Comparison of ENCODE assay signal across 8 cellular contexts in the genomic region with DNA sequence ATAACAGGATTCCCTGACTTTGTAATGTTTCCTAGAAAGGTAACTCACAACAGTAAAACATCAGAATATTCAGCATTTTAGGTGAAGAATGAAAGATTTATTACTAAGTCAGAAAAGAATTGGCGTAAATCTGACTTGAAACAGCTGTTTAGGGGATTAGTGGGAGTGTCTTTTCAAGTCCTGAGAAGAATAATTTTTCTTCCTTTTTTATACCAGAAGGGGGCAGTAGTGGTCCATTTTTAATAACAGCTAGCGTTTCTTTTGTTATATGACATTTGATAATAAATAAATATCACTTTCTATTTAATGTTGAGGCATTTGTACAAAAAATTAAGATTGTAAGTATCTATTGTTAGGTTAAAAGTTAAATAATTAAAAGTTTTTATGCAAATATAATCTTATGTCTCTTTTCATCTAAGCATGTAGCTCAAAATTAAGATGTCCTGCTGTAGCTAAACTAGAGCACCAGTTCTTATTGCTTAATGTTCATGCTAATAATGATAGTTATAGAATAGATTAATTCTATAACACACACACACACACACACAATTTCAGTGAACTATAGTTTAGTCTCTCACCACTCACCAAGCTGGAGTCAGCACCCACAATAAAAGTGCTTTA.
A peak's percentile ranks its signal among the peaks of the same experiment; 100 is the strongest.
DNase-seq lines count a peak whose midpoint lies in the region; ATAC-seq, FAIRE-seq and TF ChIP-seq lines count a peak whose summit lies in the region.

No MANE protein-coding gene starts in this region.

- peak; percentile 80 for FAIRE-seq in D721Med (lab: Jason Lieb, UNC)
- no peak for FAIRE-seq in K562 (lab: Jason Lieb, UNC)

- no peaks in the 10 kb centered on the region for H3K4me1 ChIP-seq in K562 (replicated peaks in 1 of 2; ENCODE audit: control insufficient read depth in 2 of 2, insufficient read depth in 2 of 2, low read length in 2 of 2)
- no peaks in the 10 kb centered on the region for H3K4me1 ChIP-seq in right lobe of liver

- in situ Hi-C loops in K562 (cut with MboI) = no loop called here

- no peaks in the 10 kb centered on the region; the same call in 1 of the 2 replicates for H3K9me3 ChIP-seq in K562 (replicated peaks; ENCODE audit: control insufficient read depth, insufficient read depth, low read depth, low read length)
- H3K9me3 ChIP-seq in right lobe of liver = no peaks in the 10 kb centered on the region

- H3K9ac ChIP-seq in K562 (ENCODE audit: insufficient read depth in 1 of 2, low read depth in 2 of 2, low read length in 2 of 2) = no peak overlapping the region

- H3K36me3 ChIP-seq in H7 (replicated peaks; ENCODE audit: control insufficient read depth, insufficient read depth, low read length) (no peaks in the 10 kb centered on the region), K562 (ENCODE audit: control insufficient read depth, insufficient read depth, low read length) (no peaks in the 10 kb centered on the region), right lobe of liver (no peaks in the 10 kb centered on the region)

- no peak for TF ChIP-seq EP300 in K562 (IDR thresholded peaks at IDR 0.05; ENCODE audit: low read length)

- TF ChIP-seq RAD21 in K562 (CRISPR knock-in tag; conservative IDR thresholded peaks at IDR 0.05 in 1 of 2, IDR thresholded peaks at IDR 0.05 in 1 of 2) = peak; percentile 55 to 71

- H4K20me1 ChIP-seq in K562 (replicated peaks; ENCODE audit: control insufficient read depth, insufficient read depth, low read length) = no peaks in the 10 kb centered on the region

- intact Hi-C loops in K562 (cut with micrococcal nuclease) (no loop called here), right lobe of liver (cut with DNase I) (no loop called here)

- H3K27ac ChIP-seq in K562 (ENCODE audit: extremely low read depth, low read depth, low read length) (no peak overlapping the region), right lobe of liver (no peak overlapping the region)

- H3K9me1 ChIP-seq in K562 (ENCODE audit: control insufficient read depth, insufficient read depth, low read length) = no peaks in the 10 kb centered on the region

- H3K79me2 ChIP-seq in K562 (ENCODE audit: control insufficient read depth, insufficient read depth, low read length) = no peaks in the 10 kb centered on the region

- BruUV-seq in K562 (replicated peaks; lab: Mats Ljungman, UMichigan) = no TSS peak

- CTCF ChIA-PET in K562 (lab: Yijun Ruan, JAX; ENCODE audit: low intra/inter-chr PET ratio) = interaction anchor here (0.9 to 1.2 kb wide), 2 partner anchors 27 to 142 kb away, joined by 3 to 4 read pairs; no protein-coding TSS in a partner anchor

- ATAC-seq in K562 (no peak), right lobe of liver (peak in 2 of 4 donors; percentile 50 to 60)

- H3K27me3 ChIP-seq in H7 (ENCODE audit: control insufficient read depth, insufficient read depth, low read length) (no peaks in the 10 kb centered on the region), K562 (ENCODE audit: control insufficient read depth in 2 of 2, insufficient read depth in 2 of 2, low read length in 2 of 2) (no peaks in the 10 kb centered on the region), right lobe of liver (no peaks in the 10 kb centered on the region)

- no peak overlapping the region for H2AFZ ChIP-seq in K562 (ENCODE audit: low read depth, low read length)

- peak; percentile 54 for TF ChIP-seq CTCF in D721Med (IDR thresholded peaks at IDR 0.05; ENCODE audit: insufficient read depth, missing control alignments)
- peak in 2 of 3 experiments; percentile 25 to 55; a peak in 2 of 6 replicates for TF ChIP-seq CTCF in K562 (IDR thresholded peaks at IDR 0.05 in 2 of 3, conservative IDR thresholded peaks at IDR 0.05 in 1 of 3; ENCODE audit: insufficient read depth in 2 of 3, low read depth in 1 of 3, low read length in 3 of 3)
- peak; percentile 44 to 74 (median 66) for TF ChIP-seq CTCF in right lobe of liver (IDR thresholded peaks at IDR 0.05)

- no peak overlapping the region for H3K4me2 ChIP-seq in K562 (ENCODE audit: insufficient read depth, low read length)

- no peak for TF ChIP-seq POLR2A in K562 (conservative IDR thresholded peaks at IDR 0.05)
- TF ChIP-seq POLR2A in right lobe of liver (IDR thresholded peaks at IDR 0.05) = no peak

- POLR2A ChIA-PET in K562 (lab: Yijun Ruan, JAX) = interaction anchor here (0.8 kb wide), 1 partner anchor 325 kb away, joined by 3 read pairs; no protein-coding TSS in a partner anchor

- H3K4me3 ChIP-seq in H7 (ENCODE audit: insufficient read depth, low read depth, low read length) (no peak overlapping the region), K562 (no peak overlapping the region), right lobe of liver (no peak overlapping the region)

- DNase-seq in D721Med (ENCODE audit: insufficient read length, low spot score) (no peak), H7 (peak; percentile 4), NCI-H2029 treated with DMSO at 0.1 percent for 48 hours (lab: John Stamatoyannopoulos, UW) (peak; percentile 79), K562 (ENCODE audit: extremely low read depth in 1 of 4, low spot score in 3 of 4) (peak; percentile 25 to 58 (median 49)), right lobe of liver (no peak), T1000 (lab: John Stamatoyannopoulos, UW) (no peak), NCI-H1930 (lab: John Stamatoyannopoulos, UW) (no peak), NCI-H128 (lab: John Stamatoyannopoulos, UW; ENCODE audit: unreplicated experiment) (no peak)

- WGBS in K562 (ENCODE audit: insufficient coverage, low coverage, missing lambda C conversion rate) = 0% methylated on average over 2 of the region's 2 CpGs
- WGBS in right lobe of liver (ENCODE audit: insufficient coverage, low coverage, low lambda C conversion rate, missing lambda C conversion rate) = 0% methylated on average over 2 of the region's 2 CpGs

TF ChIP-seq in K562, 482 proteins besides CTCF, POLR2A, EP300 and RAD21:
- TF ChIP-seq NUFIP1 (IDR thresholded peaks at IDR 0.05; ENCODE audit: partially characterized antibody) (no peak), JUN (IDR thresholded peaks at IDR 0.05; ENCODE audit: borderline replicate concordance, low read depth, low read length) (no peak), JUN (CRISPR knock-in tag; IDR thresholded peaks at IDR 0.05; ENCODE audit: borderline replicate concordance) (no peak), MCM7 (IDR thresholded peaks at IDR 0.05) (no peak), DACH1 (IDR thresholded peaks at IDR 0.05; ENCODE audit: partially characterized antibody) (peak; percentile 73), SRF (CRISPR knock-in tag; IDR thresholded peaks at IDR 0.05) (no peak), RFX5 (IDR thresholded peaks at IDR 0.05; ENCODE audit: low read depth, low read length) (peak; percentile 23; the same call in 1 of the 2 replicates), ESRRA (IDR thresholded peaks at IDR 0.05; ENCODE audit: borderline replicate concordance, low read depth) (no peak), HNRNPK (IDR thresholded peaks at IDR 0.05; ENCODE audit: low read depth, low read length, poor library complexity, severe bottlenecking) (no peak), SMC3 (conservative IDR thresholded peaks at IDR 0.05; ENCODE audit: insufficient read depth, low read depth, low read length) (0 out of 2 replicates have a peak, but pooled peaks have one; percentile 15)
- TF ChIP-seq, protein P1, sequence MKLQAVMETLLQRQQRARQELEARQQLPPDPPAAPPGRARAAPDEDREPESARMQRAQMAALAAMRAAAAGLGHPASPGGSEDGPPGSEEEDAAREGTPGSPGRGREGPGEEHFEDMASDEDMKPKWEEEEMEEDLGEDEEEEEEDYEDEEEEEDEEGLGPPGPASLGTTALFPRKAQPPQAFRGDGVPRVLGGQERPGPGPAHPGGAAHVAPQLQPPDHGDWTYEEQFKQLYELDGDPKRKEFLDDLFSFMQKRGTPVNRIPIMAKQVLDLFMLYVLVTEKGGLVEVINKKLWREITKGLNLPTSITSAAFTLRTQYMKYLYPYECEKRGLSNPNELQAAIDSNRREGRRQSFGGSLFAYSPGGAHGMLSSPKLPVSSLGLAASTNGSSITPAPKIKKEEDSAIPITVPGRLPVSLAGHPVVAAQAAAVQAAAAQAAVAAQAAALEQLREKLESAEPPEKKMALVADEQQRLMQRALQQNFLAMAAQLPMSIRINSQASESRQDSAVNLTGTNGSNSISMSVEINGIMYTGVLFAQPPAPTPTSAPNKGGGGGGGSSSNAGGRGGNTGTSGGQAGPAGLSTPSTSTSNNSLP (IDR thresholded peaks at IDR 0.05; ENCODE audit: borderline replicate concordance, low read depth, low read length) = peak; percentile 80; the same call in 1 of the 2 replicates

Comparison
In these comparisons a context has a peak if more than half of its experiments do, and no peak if none do; other contexts are left out.
1. DNase-seq: peak in H7 (single experiment), NCI-H2029 treated with DMSO at 0.1 percent for 48 hours (single experiment) and K562 (4 of 4); none in D721Med (single experiment), right lobe of liver (0 of 3), T1000 (single experiment), NCI-H1930 (0 of 2) and NCI-H128 (single experiment).
2. Peak in every context shown above with its lines, with median percentiles within 50 percentile points of each other: CTCF ChIP-seq.